ENCODE assay signal across 9 cellular contexts in the genomic region with DNA sequence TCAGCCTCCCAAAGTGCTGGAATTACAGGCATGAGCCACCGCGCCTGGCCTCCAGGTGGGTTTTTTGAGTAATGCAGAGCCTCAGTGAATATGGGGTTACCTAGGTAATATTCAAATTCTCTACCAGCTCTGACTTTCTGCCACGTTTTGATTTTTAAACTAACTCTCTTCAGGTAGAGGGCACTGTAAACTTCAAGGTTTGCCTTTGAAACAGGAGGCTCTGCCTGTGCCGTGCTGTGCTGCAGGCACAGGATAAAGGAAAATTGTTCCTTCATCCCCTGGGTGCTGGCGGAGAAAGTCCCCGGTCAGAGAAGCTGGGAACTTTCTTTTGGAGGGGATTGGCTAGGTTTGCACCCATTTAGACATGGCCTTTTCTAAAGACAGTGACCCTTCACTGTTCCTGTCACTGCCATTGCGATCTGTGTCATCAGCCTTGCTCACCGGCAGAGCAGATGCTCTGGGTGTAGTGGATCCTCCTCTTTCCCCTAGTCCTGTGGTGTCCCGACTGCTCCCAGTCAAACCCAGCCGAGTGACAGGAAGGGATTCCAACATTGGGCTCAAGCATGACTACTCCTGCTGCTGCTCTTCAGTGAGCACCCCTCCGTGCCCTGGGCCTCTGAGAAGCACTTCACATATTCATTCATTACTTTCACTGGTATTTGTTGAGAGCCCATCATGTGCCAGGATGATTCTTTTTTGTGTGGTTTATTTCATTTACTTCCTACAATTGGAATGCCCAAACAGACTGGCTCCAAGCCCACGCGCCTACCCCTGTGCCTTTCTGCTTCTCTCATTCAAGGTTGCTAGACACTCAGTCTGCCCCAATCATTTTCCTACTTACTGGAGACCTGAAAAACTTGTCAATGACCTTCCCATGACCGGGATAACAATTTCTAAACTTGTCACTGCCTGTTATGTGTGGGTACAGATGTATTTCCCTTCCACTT.
DNase-seq lines count a peak whose midpoint lies in the region; ATAC-seq, FAIRE-seq and TF ChIP-seq lines count a peak whose summit lies in the region.
"Had no signal": no experiment of that assay in that cellular context is flagged by ENCODE, and none has a peak within 500 bp of the region (broad histone marks: within the 10 kb centered on the region; RNA-seq: fewer than 3 reads in every experiment).

No MANE protein-coding gene starts in this region.

- H4K91ac ChIP-seq in neuronal stem cell (ENCODE audit: low read depth, low read length, poor library complexity), result no peak overlapping the region

- H4K8ac ChIP-seq in neuronal stem cell (ENCODE audit: low read depth, low read length), result no peak overlapping the region

- H3K36me3 ChIP-seq in keratinocyte (ENCODE audit: control insufficient read depth in 2 of 2, extremely low read depth in 1 of 2, insufficient read depth in 2 of 2, low read length in 2 of 2), result no peaks in the 10 kb centered on the region
- no peaks in the 10 kb centered on the region for H3K36me3 ChIP-seq in neuronal stem cell (replicated peaks in 1 of 2; ENCODE audit: control insufficient read depth in 2 of 2, insufficient read depth in 2 of 2, low read length in 2 of 2)

- H2AFZ ChIP-seq in keratinocyte (ENCODE audit: control insufficient read depth, low read length) (peak overlapping the region; percentile 80), neuronal stem cell (ENCODE audit: low read length) (no peak overlapping the region)

- POLR2A ChIA-PET in CD4-positive, alpha-beta T cell (lab: Charles Lee), result no interaction called here

- no peak overlapping the region for H2BK5ac ChIP-seq in neuronal stem cell (ENCODE audit: low read length)

- H2BK15ac ChIP-seq in neuronal stem cell (ENCODE audit: low read length), result no peak overlapping the region

- no peak overlapping the region for H2BK120ac ChIP-seq in neuronal stem cell (ENCODE audit: low read depth, low read length)

- H3K36me3 Mint-ChIP-seq in CD4-positive, alpha-beta T cell (ENCODE audit: low read depth), result no peaks in the 10 kb centered on the region
- H3K36me3 Mint-ChIP-seq in activated T-helper 1 cell treated with anti-CD3 and anti-CD28 coated beads, Interleukin-12 subunit alpha, Interleukin-12 subunit beta, Interleukin-2, Interleukin-4 antibody, amounts not matched to agents 30 ng/mL and 10 ng/mL and 1 ng/mL, durations not matched to agents 14 hours and 24 hours and 36 hours (ENCODE audit: low read depth), result peaks cover 1% of the 10 kb centered on the region

- H3K9me1 ChIP-seq in keratinocyte (ENCODE audit: control insufficient read depth, extremely low read depth, insufficient read depth, low read length), result no peaks in the 10 kb centered on the region

- dilution Hi-C loops in keratinocyte (cut with MboI; ENCODE audit: extremely low pct_ligation_motif_present, low sequenced_read_pairs), result no loop called here

- no peaks in the 10 kb centered on the region for H3K9me3 ChIP-seq in CD4-positive, alpha-beta T cell (ENCODE audit: control insufficient read depth, low read length)
- H3K9me3 ChIP-seq in keratinocyte (ENCODE audit: control insufficient read depth, low read depth, low read length) (peaks cover 3% of the 10 kb centered on the region), neuronal stem cell (replicated peaks in 1 of 2; ENCODE audit: control insufficient read depth in 2 of 2, insufficient read depth in 1 of 2, low read depth in 1 of 2, low read length in 2 of 2) (peaks cover 0 to 4% of the 10 kb centered on the region in 2 donors)

- H3K79me1 ChIP-seq in neuronal stem cell (ENCODE audit: low read depth, low read length), result no peaks in the 10 kb centered on the region

- no peak overlapping the region for H3K4ac ChIP-seq in neuronal stem cell (ENCODE audit: low read length)

- H3K14ac ChIP-seq in neuronal stem cell (ENCODE audit: low read length), result no peak overlapping the region

- H3K18ac ChIP-seq in neuronal stem cell (ENCODE audit: low read length), result no peak overlapping the region

- H3K9ac ChIP-seq in keratinocyte (ENCODE audit: control insufficient read depth, extremely low read depth, insufficient read depth, low read length), result peak overlapping the region; percentile 49
- H3K9ac ChIP-seq in neuronal stem cell (ENCODE audit: low read depth, low read length, poor library complexity), result no peak overlapping the region

- H3K4me1 Mint-ChIP-seq in CD4-positive, alpha-beta T cell (ENCODE audit: low read depth), result peaks cover 18% of the 10 kb centered on the region
- H3K4me1 Mint-ChIP-seq in activated T-helper 1 cell treated with anti-CD3 and anti-CD28 coated beads, Interleukin-12 subunit alpha, Interleukin-12 subunit beta, Interleukin-2, Interleukin-4 antibody, amounts not matched to agents 30 ng/mL and 10 ng/mL and 1 ng/mL, durations not matched to agents 14 hours and 24 hours and 36 hours (ENCODE audit: low read depth), result peaks cover 37% of the 10 kb centered on the region

- peak overlapping the region in 2 of 3 experiments; percentile 35 to 36 for H3K4me3 ChIP-seq in keratinocyte (ENCODE audit: control insufficient read depth in 2 of 3, extremely low read depth in 1 of 3, insufficient read depth in 2 of 3, low read depth in 1 of 3, low read length in 3 of 3)
- no peak overlapping the region for H3K4me3 ChIP-seq in neuronal stem cell (ENCODE audit: low read length in 2 of 2)

- no CpG with 5 or more reads among the region's 14 CpGs for WGBS in neuronal stem cell (ENCODE audit: extremely low coverage in 2 of 2, insufficient read length in 2 of 2, insufficient replicate concordance in 1 of 2), 2 donors

- H3K23ac ChIP-seq in neuronal stem cell (ENCODE audit: low read depth, low read length, poor library complexity), result no peak overlapping the region

- CTCF ChIA-PET in CD4-positive, alpha-beta T cell (lab: Charles Lee), result no interaction called here

- intact Hi-C loops in CD4-positive, alpha-beta T cell (cut with DNase I, micrococcal nuclease), result no loop called here
- intact Hi-C loops in activated T-helper 1 cell treated with anti-CD3 and anti-CD28 coated beads, Interleukin-12 subunit alpha, Interleukin-12 subunit beta, Interleukin-2, Interleukin-4 antibody, amounts not matched to agents 30 ng/mL and 10 ng/mL and 1 ng/mL, durations not matched to agents 14 hours and 24 hours and 36 hours (cut with micrococcal nuclease), result loop anchor here (1.0 to 5.0 kb wide), 5 partner anchors 70 to 425 kb away; partner anchors contain the start of genes SLC38A6 and TRMT5

- no peaks in the 10 kb centered on the region for H3K79me2 ChIP-seq in keratinocyte (ENCODE audit: control insufficient read depth, insufficient read depth, low read length)

- H3K4me2 ChIP-seq in keratinocyte (ENCODE audit: control insufficient read depth, extremely low read depth, insufficient read depth, low read depth, low read length) (peak overlapping the region; percentile 63), neuronal stem cell (ENCODE audit: insufficient read depth, low read length, poor library complexity, severe bottlenecking) (no peak overlapping the region)

- TF ChIP-seq CTCF in CD4-positive, alpha-beta T cell (IDR thresholded peaks at IDR 0.05), result no peak
- TF ChIP-seq CTCF in keratinocyte (optimal IDR thresholded peaks at IDR 0.05 in 1 of 3, IDR thresholded peaks at IDR 0.05 in 1 of 3, conservative IDR thresholded peaks at IDR 0.05 in 1 of 3; ENCODE audit: extremely low read depth in 1 of 3, insufficient read depth in 2 of 3, low read length in 3 of 3), result no peak

- H3K9me3 Mint-ChIP-seq in CD4-positive, alpha-beta T cell, result no peaks in the 10 kb centered on the region
- H3K9me3 Mint-ChIP-seq in activated T-helper 1 cell treated with anti-CD3 and anti-CD28 coated beads, Interleukin-12 subunit alpha, Interleukin-12 subunit beta, Interleukin-2, Interleukin-4 antibody, amounts not matched to agents 30 ng/mL and 10 ng/mL and 1 ng/mL, durations not matched to agents 14 hours and 24 hours and 36 hours, result peaks cover 19% of the 10 kb centered on the region

- no peak overlapping the region for H2BK12ac ChIP-seq in neuronal stem cell (ENCODE audit: low read length)

- no peak for ATAC-seq in CD4-positive, alpha-beta T cell (ENCODE audit: poor library complexity)

- no peak overlapping the region for H3K27ac Mint-ChIP-seq in CD4-positive, alpha-beta T cell
- peak overlapping the region; percentile 78 for H3K27ac Mint-ChIP-seq in activated T-helper 1 cell treated with anti-CD3 and anti-CD28 coated beads, Interleukin-12 subunit alpha, Interleukin-12 subunit beta, Interleukin-2, Interleukin-4 antibody, amounts not matched to agents 30 ng/mL and 10 ng/mL and 1 ng/mL, durations not matched to agents 14 hours and 24 hours and 36 hours

- FAIRE-seq in keratinocyte (lab: Jason Lieb, UNC), result peak; percentile 82

- peaks cover 26% of the 10 kb centered on the region for H3K4me1 ChIP-seq in keratinocyte (ENCODE audit: control insufficient read depth, extremely low read depth, insufficient read depth, low read length)
- H3K4me1 ChIP-seq in neuronal stem cell (ENCODE audit: control insufficient read depth in 2 of 2, insufficient read depth in 1 of 2, low read depth in 1 of 2, low read length in 2 of 2), result peaks cover 4 to 6% of the 10 kb centered on the region in 2 donors

- H4K20me1 ChIP-seq in keratinocyte (ENCODE audit: control insufficient read depth, extremely low read depth, insufficient read depth, low read length), result no peaks in the 10 kb centered on the region

- no peak overlapping the region for H3K27ac ChIP-seq in CD4-positive, alpha-beta T cell (ENCODE audit: low read depth, low read length)
- H3K27ac ChIP-seq in keratinocyte (ENCODE audit: control insufficient read depth, insufficient read depth, low read length), result peak overlapping the region; percentile 92
- H3K27ac ChIP-seq in neuronal stem cell (replicated peaks; ENCODE audit: low read length), result no peak overlapping the region

- peak overlapping the region; percentile 48 for H3K4me3 Mint-ChIP-seq in CD4-positive, alpha-beta T cell
- H3K4me3 Mint-ChIP-seq in activated T-helper 1 cell treated with anti-CD3 and anti-CD28 coated beads, Interleukin-12 subunit alpha, Interleukin-12 subunit beta, Interleukin-2, Interleukin-4 antibody, amounts not matched to agents 30 ng/mL and 10 ng/mL and 1 ng/mL, durations not matched to agents 14 hours and 24 hours and 36 hours, result peak overlapping the region; percentile 47

- no peak overlapping the region for H2AK5ac ChIP-seq in neuronal stem cell (ENCODE audit: low read depth, low read length)

- no peaks in the 10 kb centered on the region for H3K27me3 ChIP-seq in CD4-positive, alpha-beta T cell (ENCODE audit: control insufficient read depth, insufficient read depth, low read length)
- H3K27me3 ChIP-seq in keratinocyte (ENCODE audit: control insufficient read depth, extremely low read depth, insufficient read depth, low read length) (no peaks in the 10 kb centered on the region), neuronal stem cell (ENCODE audit: control insufficient read depth in 3 of 3, insufficient read depth in 3 of 3, low read depth in 1 of 3, low read length in 3 of 3) (no peaks in the 10 kb centered on the region)

- H3K27me3 Mint-ChIP-seq in CD4-positive, alpha-beta T cell, result peaks cover 6% of the 10 kb centered on the region
- peaks cover 4% of the 10 kb centered on the region for H3K27me3 Mint-ChIP-seq in activated T-helper 1 cell treated with anti-CD3 and anti-CD28 coated beads, Interleukin-12 subunit alpha, Interleukin-12 subunit beta, Interleukin-2, Interleukin-4 antibody, amounts not matched to agents 30 ng/mL and 10 ng/mL and 1 ng/mL, durations not matched to agents 14 hours and 24 hours and 36 hours (ENCODE audit: insufficient read depth)

- DNase-seq in CD4-positive, alpha-beta T cell, result no peak
- DNase-seq in HPDE6-E6E7 (ENCODE audit: extremely low spot score), result peak; percentile 43
- DNase-seq in activated T-helper 1 cell treated with anti-CD3 and anti-CD28 coated beads, Interleukin-12 subunit alpha, Interleukin-12 subunit beta, Interleukin-2, Interleukin-4 antibody, amounts not matched to agents 30 ng/mL and 10 ng/mL and 1 ng/mL, durations not matched to agents 14 hours and 24 hours and 36 hours (ENCODE audit: low spot score), result no peak
- DNase-seq in keratinocyte (ENCODE audit: low read depth, low spot score), result no peak
- DNase-seq in neuronal stem cell (ENCODE audit: low spot score), result no peak
- no peak for DNase-seq in GM03348 (ENCODE audit: low spot score)
- no peak for DNase-seq in NCI-H1694 (lab: John Stamatoyannopoulos, UW)
- no peak for DNase-seq in C1 segment of cervical spinal cord (lab: John Stamatoyannopoulos, UW)
- DNase-seq: NCI-H1436 treated with DMSO at 0.1 percent for 48 hours had no signal

Comparison
In these comparisons a context has a peak if more than half of its experiments do, and no peak if none do; other contexts are left out.
1. H3K4me3 ChIP-seq: peak in keratinocyte (2 of 3); none in neuronal stem cell (0 of 2).